ENCODE assay signal across 8 cellular contexts in genomic region chr1:9651565-9652378, GRCh38. TPM values are rescaled to one million over a fixed set of nuclear protein-coding genes. Genes with fewer than 3 reads are reported as not detected.
A peak's percentile ranks its signal among the peaks of the same experiment; 100 is the strongest.
DNase-seq lines count a peak whose midpoint lies in the region; ATAC-seq and TF ChIP-seq lines count a peak whose summit lies in the region.

TSS of gene PIK3CD (plus strand) at chr1:9651731. CDS start at chr1:9710456, 58,725 bp downstream.

- no peaks in the 10 kb centered on the region for H3K9me3 ChIP-seq in Peyer's patch

- H3K9ac ChIP-seq in rectal smooth muscle tissue (ENCODE audit: low read length) = no peak within 1 kb of the TSS

- H3K4me1 ChIP-seq in Peyer's patch = peaks cover 0 to 20% (median 3%) of the 10 kb centered on the region in 4 donors
- no peaks in the 10 kb centered on the region for H3K4me1 ChIP-seq in rectal smooth muscle tissue (ENCODE audit: control insufficient read depth, insufficient read depth, low read length)

- H3K27me3 ChIP-seq in Peyer's patch (peaks cover 0 to 12% of the 10 kb centered on the region in 2 donors), rectal smooth muscle tissue (ENCODE audit: control insufficient read depth, insufficient read depth, low read length) (peaks cover 3% of the 10 kb centered on the region)

- H3K27me3 Mint-ChIP-seq in activated naive CD4-positive, alpha-beta T cell treated with anti-CD3 and anti-CD28 coated beads, Interleukin-2, amount 50 U/mL, for 24 hours = no peaks in the 10 kb centered on the region

- H3K27ac ChIP-seq in Peyer's patch (peak within 1 kb of the TSS; percentile 76 to 97 (median 84)), rectal smooth muscle tissue (ENCODE audit: low read depth, low read length) (no peak within 1 kb of the TSS)

- ATAC-seq in left cardiac atrium (peak; percentile 82 to 85), GM18498 (IDR thresholded peaks at IDR 0.05; ENCODE audit: unreplicated experiment) (no peak)

- H3K36me3 ChIP-seq in Peyer's patch (no peaks in the 10 kb centered on the region), rectal smooth muscle tissue (ENCODE audit: control insufficient read depth, insufficient read depth, low read length) (no peaks in the 10 kb centered on the region)

- peaks cover 71% of the 10 kb centered on the region for H3K4me1 Mint-ChIP-seq in activated naive CD4-positive, alpha-beta T cell treated with anti-CD3 and anti-CD28 coated beads, Interleukin-2, amount 50 U/mL, for 24 hours

- H3K4me3 ChIP-seq in HFF-Myc (replicated peaks; ENCODE audit: low read depth, low read length) (peak within 1 kb of the TSS; percentile 40), Peyer's patch (peak within 1 kb of the TSS; percentile 60 to 96 (median 72)), rectal smooth muscle tissue (ENCODE audit: low read length) (peak within 1 kb of the TSS; percentile 58)

- H3K36me3 Mint-ChIP-seq in activated naive CD4-positive, alpha-beta T cell treated with anti-CD3 and anti-CD28 coated beads, Interleukin-2, amount 50 U/mL, for 24 hours = peaks cover 2% of the 10 kb centered on the region

- TF ChIP-seq POLR2A in Peyer's patch (IDR thresholded peaks at IDR 0.05) = no peak

- peak within 1 kb of the TSS; percentile 99 for H3K27ac Mint-ChIP-seq in activated naive CD4-positive, alpha-beta T cell treated with anti-CD3 and anti-CD28 coated beads, Interleukin-2, amount 50 U/mL, for 24 hours

- TF ChIP-seq CTCF in HFF-Myc (IDR thresholded peaks at IDR 0.05; ENCODE audit: low read depth, low read length, missing control alignments) = no peak
- TF ChIP-seq CTCF in Peyer's patch (IDR thresholded peaks at IDR 0.05) = no peak

- intact Hi-C loops in left cardiac atrium (cut with DNase I) = no loop called here

- H3K4me3 Mint-ChIP-seq in activated naive CD4-positive, alpha-beta T cell treated with anti-CD3 and anti-CD28 coated beads, Interleukin-2, amount 50 U/mL, for 24 hours = peak within 1 kb of the TSS; percentile 97

- DNase-seq in COLO668 (lab: John Stamatoyannopoulos, UW; ENCODE audit: unreplicated experiment) (peak; percentile 40), HFF-Myc (ENCODE audit: extremely low read depth, low read depth) (no peak), Peyer's patch (peak in 2 of 3 donors; percentile 54 to 71), left cardiac atrium (peak; percentile 39), NCI-H524 treated with DMSO at 0.1 percent for 48 hours (lab: John Stamatoyannopoulos, UW) (no peak)

- H3K9me3 Mint-ChIP-seq in activated naive CD4-positive, alpha-beta T cell treated with anti-CD3 and anti-CD28 coated beads, Interleukin-2, amount 50 U/mL, for 24 hours = no peaks in the 10 kb centered on the region

RNA-seq across cellular contexts. Expression of gene PIK3CD, which starts in this region (rescaled TPM):
- total RNA-seq in Peyer's patch = 10 to 100 TPM in 2 of 4 donors, 1 to 10 TPM in 2; 2.8 to 34.7 (median 7.6) TPM
- total RNA-seq in left cardiac atrium = 1 to 10 TPM; 4.4 to 7.4 TPM

Comparison
In these comparisons a context has a peak if more than half of its experiments do, and no peak if none do; other contexts are left out.
1. DNase-seq: peak in COLO668 (single experiment), Peyer's patch (2 of 3) and left cardiac atrium (single experiment); none in HFF-Myc (single experiment) and NCI-H524 treated with DMSO at 0.1 percent for 48 hours (single experiment).
2. Peak in every context shown above with its lines, with median percentiles within 50 percentile points of each other: H3K4me3 ChIP-seq.